ENCODE assay signal across 8 cellular contexts in the genomic region with DNA sequence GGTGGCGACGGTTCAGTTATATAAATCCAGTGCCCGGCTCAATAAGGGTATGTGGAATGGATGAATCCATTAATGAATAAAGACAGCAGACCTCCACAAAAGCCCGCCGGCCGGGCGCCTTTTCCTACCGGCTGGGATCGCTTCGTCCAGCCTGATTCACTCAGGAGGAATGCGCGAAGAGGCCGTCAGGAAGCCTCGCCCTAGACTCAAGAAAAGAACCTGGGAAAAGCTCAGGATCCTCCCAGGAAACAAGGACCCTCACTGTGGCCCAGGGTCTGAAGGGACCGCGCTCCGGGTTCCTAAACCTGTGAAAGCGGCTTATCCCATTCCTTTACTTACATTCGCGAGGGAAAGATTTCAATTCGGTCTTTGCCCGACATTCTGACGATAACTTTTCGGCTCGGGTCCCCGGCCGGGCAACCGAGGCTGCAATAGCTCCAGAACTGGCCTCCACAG. TPM values are rescaled to one million over a fixed set of nuclear protein-coding genes. Genes with fewer than 3 reads are reported as not detected.
DNase-seq lines count a peak whose midpoint lies in the region; ATAC-seq and TF ChIP-seq lines count a peak whose summit lies in the region.

No MANE protein-coding gene starts in this region.

- no peak overlapping the region for H3K27ac ChIP-seq in OCI-LY1 (ENCODE audit: low read depth, low read length, poor library complexity, severe bottlenecking)

- H3K36me3 ChIP-seq in OCI-LY1 (ENCODE audit: insufficient read depth, low read length), result peaks cover 23% of the 10 kb centered on the region

- no peaks in the 10 kb centered on the region for H3K27me3 Mint-ChIP-seq in activated CD8-positive, alpha-beta memory T cell treated with anti-CD3 and anti-CD28 coated beads, Interleukin-2, amount 10 ng/mL, durations not matched to agents 7 days and 5 days
- no peaks in the 10 kb centered on the region for H3K27me3 Mint-ChIP-seq in mesothelial cell of epicardium (ENCODE audit: low read depth)

- TF ChIP-seq CTCF in OCI-LY1 (IDR thresholded peaks at IDR 0.05; ENCODE audit: low read length), result no peak
- no peak for TF ChIP-seq CTCF in mesothelial cell of epicardium (IDR thresholded peaks at IDR 0.05; ENCODE audit: unreplicated experiment)

- no peaks in the 10 kb centered on the region for H3K9me2 ChIP-seq in OCI-LY1 (ENCODE audit: low read depth, low read length)

- peak overlapping the region; percentile 99 for H3K4me3 Mint-ChIP-seq in activated CD8-positive, alpha-beta memory T cell treated with anti-CD3 and anti-CD28 coated beads, Interleukin-2, amount 10 ng/mL, durations not matched to agents 7 days and 5 days
- H3K4me3 Mint-ChIP-seq in mesothelial cell of epicardium, result peak overlapping the region; percentile 98

- no peaks in the 10 kb centered on the region for H3F3A ChIP-seq in OCI-LY1 (ENCODE audit: insufficient read depth, low read length)

- peaks cover 7% of the 10 kb centered on the region; the same call in 1 of the 2 replicates for H4K20me1 ChIP-seq in OCI-LY1 (ENCODE audit: insufficient read depth, low read length)

- peak; percentile 2 for ATAC-seq in activated CD8-positive, alpha-beta memory T cell treated with anti-CD3 and anti-CD28 coated beads, Interleukin-2, amount 10 ng/mL, durations not matched to agents 7 days and 5 days

- H3K9ac ChIP-seq in OCI-LY1 (ENCODE audit: low read length), result peak overlapping the region; percentile 71

- peaks cover 15% of the 10 kb centered on the region for H3K36me3 Mint-ChIP-seq in activated CD8-positive, alpha-beta memory T cell treated with anti-CD3 and anti-CD28 coated beads, Interleukin-2, amount 10 ng/mL, durations not matched to agents 7 days and 5 days
- no peaks in the 10 kb centered on the region for H3K36me3 Mint-ChIP-seq in mesothelial cell of epicardium

- H2AFZ ChIP-seq in OCI-LY1 (ENCODE audit: low read length), result no peak overlapping the region

- H3K4me2 ChIP-seq in OCI-LY1 (ENCODE audit: low read length), result peak overlapping the region; percentile 96

- DNase-seq in activated CD8-positive, alpha-beta memory T cell treated with anti-CD3 and anti-CD28 coated beads, Interleukin-2, amount 10 ng/mL, durations not matched to agents 7 days and 5 days, result no peak
- DNase-seq in activated CD8-positive, alpha-beta memory T cell treated with anti-CD3 and anti-CD28 coated beads, Interleukin-2, amount 50 U/mL, for 48 hours, result no peak
- DNase-seq in dermis blood vessel endothelial cell (peak; percentile 69), mesothelial cell of epicardium (ENCODE audit: low spot score in 2 of 2, unreplicated experiment in 2 of 2) (no peak), NCI-H146 (lab: John Stamatoyannopoulos, UW) (no peak), NCI-H2196 (lab: John Stamatoyannopoulos, UW; ENCODE audit: unreplicated experiment) (no peak)
- DNase-seq in stimulated activated CD4-positive, alpha-beta T cell treated with anti-CD3 and anti-CD28 coated beads, Interleukin-4, amount 100 ng/mL, for 24 hours, result no peak

- peak overlapping the region; percentile 86 for H3K4me3 ChIP-seq in OCI-LY1 (ENCODE audit: low read depth, low read length, poor library complexity, severe bottlenecking)

- H3K27ac Mint-ChIP-seq in activated CD8-positive, alpha-beta memory T cell treated with anti-CD3 and anti-CD28 coated beads, Interleukin-2, amount 10 ng/mL, durations not matched to agents 7 days and 5 days, result peak overlapping the region; percentile 93
- H3K27ac Mint-ChIP-seq in mesothelial cell of epicardium, result peak overlapping the region; percentile 99

- H3K9me3 ChIP-seq in OCI-LY1 (ENCODE audit: low read length), result no peaks in the 10 kb centered on the region

- peaks cover 46% of the 10 kb centered on the region for H3K79me2 ChIP-seq in OCI-LY1 (ENCODE audit: insufficient read depth, low read length)

- no peaks in the 10 kb centered on the region for H3K27me3 ChIP-seq in OCI-LY1 (ENCODE audit: insufficient read depth, low read length)

- H3K4me1 Mint-ChIP-seq in activated CD8-positive, alpha-beta memory T cell treated with anti-CD3 and anti-CD28 coated beads, Interleukin-2, amount 10 ng/mL, durations not matched to agents 7 days and 5 days, result peaks cover 62% of the 10 kb centered on the region
- peaks cover 36% of the 10 kb centered on the region for H3K4me1 Mint-ChIP-seq in mesothelial cell of epicardium

- H3K9me3 Mint-ChIP-seq in activated CD8-positive, alpha-beta memory T cell treated with anti-CD3 and anti-CD28 coated beads, Interleukin-2, amount 10 ng/mL, durations not matched to agents 7 days and 5 days (ENCODE audit: low read depth), result no peaks in the 10 kb centered on the region
- no peaks in the 10 kb centered on the region for H3K9me3 Mint-ChIP-seq in mesothelial cell of epicardium

- CTCF ChIA-PET in activated CD8-positive, alpha-beta memory T cell treated with anti-CD3 and anti-CD28 coated beads, Interleukin-2, amount 10 ng/mL, durations not matched to agents 7 days and 5 days (lab: Charles Lee), result interaction anchor here (0.7 to 2.0 kb wide), 18 partner anchors 8 to 241 kb away, joined by 3 to 12 read pairs (median 4); a partner anchor contains a TSS

- H3K4me1 ChIP-seq in OCI-LY1 (ENCODE audit: insufficient read depth, low read length, severe bottlenecking), result peaks cover 51% of the 10 kb centered on the region

RNA-seq across cellular contexts. Expression of a gene that starts 0.3 kb away (rescaled TPM):
- 10 to 100 TPM; 32.4 to 33.5 TPM for total RNA-seq in activated CD8-positive, alpha-beta memory T cell treated with anti-CD3 and anti-CD28 coated beads, Interleukin-2, amount 10 ng/mL, durations not matched to agents 7 days and 5 days
- total RNA-seq in dermis blood vessel endothelial cell (68.4 and 84.6 TPM in 2 replicates), mesothelial cell of epicardium (41.7 to 45.2 TPM (median 41.9 TPM) in 3 replicates)

RNA-seq across cellular contexts. Expression of a gene that starts 0.8 kb away (rescaled TPM):
- total RNA-seq in activated CD8-positive, alpha-beta memory T cell treated with anti-CD3 and anti-CD28 coated beads, Interleukin-2, amount 10 ng/mL, durations not matched to agents 7 days and 5 days, result 100 to 1,000 TPM; 145 to 189 TPM
- 281 and 287 TPM in 2 replicates for total RNA-seq in dermis blood vessel endothelial cell
- total RNA-seq in mesothelial cell of epicardium, result 52.6 to 55.4 TPM (median 54.7 TPM) in 3 replicates

RNA-seq across cellular contexts. Expression of a gene that starts 52.6 kb away (rescaled TPM):
- under 1 TPM in 1 of 2 experiments, not detected in 1; 0.44 TPM for total RNA-seq in activated CD8-positive, alpha-beta memory T cell treated with anti-CD3 and anti-CD28 coated beads, Interleukin-2, amount 10 ng/mL, durations not matched to agents 7 days and 5 days
- 1.4 TPM in 2 replicates for total RNA-seq in dermis blood vessel endothelial cell
- 0.95 TPM in 1 of 3 replicates, not detected in the others for total RNA-seq in mesothelial cell of epicardium
